Comparison of ENCODE assay signal across 9 cellular contexts in the genomic region with DNA sequence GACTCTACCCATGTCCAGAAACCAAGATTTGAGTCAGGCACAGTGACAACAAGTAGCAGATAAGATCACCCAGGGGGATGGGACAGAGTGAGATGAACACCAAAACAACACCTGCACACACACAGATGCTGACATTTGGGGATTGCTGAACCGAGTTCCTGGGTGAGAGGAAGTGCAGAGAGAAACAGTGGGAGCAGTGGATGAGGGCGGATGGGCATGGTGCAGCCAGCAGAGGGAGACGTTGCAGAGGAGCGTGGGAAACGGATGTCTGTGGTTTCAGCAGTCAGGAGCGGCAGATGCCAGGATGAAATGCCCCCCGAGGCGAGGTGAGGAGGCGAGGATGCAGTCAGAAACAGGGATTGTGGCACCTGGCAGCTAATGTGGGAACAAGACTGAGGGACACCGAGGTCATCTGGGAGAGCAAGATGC.
A peak's percentile ranks its signal among the peaks of the same experiment; 100 is the strongest.
DNase-seq lines count a peak whose midpoint lies in the region; TF ChIP-seq lines count a peak whose summit lies in the region.
"Had no signal": no experiment of that assay in that cellular context is flagged by ENCODE, and none has a peak within 500 bp of the region (broad histone marks: within the 10 kb centered on the region; RNA-seq: fewer than 3 reads in every experiment).

No MANE protein-coding gene starts in this region.

- H3K4me3 Mint-ChIP-seq in endothelial cell (ENCODE audit: unreplicated experiment), result no peak overlapping the region

- H3K9ac ChIP-seq in OCI-LY1 (ENCODE audit: low read length), result no peak overlapping the region; the same call in 1 of the 2 replicates

- H3K9me3 ChIP-seq in A673 (ENCODE audit: low read depth, low read length, poor library complexity, severe bottlenecking) (no peaks in the 10 kb centered on the region), OCI-LY1 (ENCODE audit: low read length) (no peaks in the 10 kb centered on the region), hepatocyte (ENCODE audit: low read depth) (no peaks in the 10 kb centered on the region)

- peaks cover 18% of the 10 kb centered on the region for H3K36me3 Mint-ChIP-seq in endothelial cell (ENCODE audit: low read depth, unreplicated experiment)

- POLR2A ChIA-PET in A673 (lab: Charles Lee; ENCODE audit: low non-redundant PET), result no interaction called here

- no peak overlapping the region for H2AFZ ChIP-seq in OCI-LY1 (ENCODE audit: low read length)
- no peak overlapping the region for H2AFZ ChIP-seq in hepatocyte

- H4K20me1 ChIP-seq in OCI-LY1 (ENCODE audit: insufficient read depth, low read length) (no peaks in the 10 kb centered on the region), hepatocyte (ENCODE audit: insufficient read depth, poor library complexity, severe bottlenecking) (no peaks in the 10 kb centered on the region)

- CTCF ChIA-PET in A673 (lab: Charles Lee), result no interaction called here

- no peaks in the 10 kb centered on the region for H3F3A ChIP-seq in OCI-LY1 (ENCODE audit: insufficient read depth, low read length)

- H3K27ac ChIP-seq in A673 (ENCODE audit: low read depth, low read length, poor library complexity, severe bottlenecking), result no peak overlapping the region
- peak overlapping the region; percentile 43 for H3K27ac ChIP-seq in OCI-LY1 (ENCODE audit: low read depth, low read length, poor library complexity, severe bottlenecking)
- H3K27ac ChIP-seq in hepatocyte, result no peak overlapping the region

- H3K4me2 ChIP-seq in OCI-LY1 (ENCODE audit: low read length) (no peak overlapping the region), hepatocyte (no peak overlapping the region)

- H3K79me2 ChIP-seq in OCI-LY1 (ENCODE audit: insufficient read depth, low read length) (no peaks in the 10 kb centered on the region), hepatocyte (no peaks in the 10 kb centered on the region)

- TF ChIP-seq CTCF in A673 (conservative IDR thresholded peaks at IDR 0.05; ENCODE audit: low read depth, low read length) (peak; percentile 48), GM12872 (IDR thresholded peaks at IDR 0.05; ENCODE audit: insufficient read depth, low read depth, low read length) (peak; percentile 49), OCI-LY1 (IDR thresholded peaks at IDR 0.05; ENCODE audit: low read length) (peak; percentile 44; the same call in 1 of the 2 replicates), endothelial cell (IDR thresholded peaks at IDR 0.05; ENCODE audit: unreplicated experiment) (no peak), hepatocyte (IDR thresholded peaks at IDR 0.05; ENCODE audit: poor library complexity) (no peak)

- H3K4me3 ChIP-seq in A673 (ENCODE audit: low read depth, low read length, poor library complexity, severe bottlenecking) (no peak overlapping the region), OCI-LY1 (ENCODE audit: low read depth, low read length, poor library complexity, severe bottlenecking) (no peak overlapping the region), hepatocyte (no peak overlapping the region)

- H3K36me3 ChIP-seq in A673 (ENCODE audit: insufficient read depth, low read length, poor library complexity, severe bottlenecking) (no peaks in the 10 kb centered on the region), OCI-LY1 (ENCODE audit: insufficient read depth, low read length) (peaks cover 35% of the 10 kb centered on the region), hepatocyte (replicated peaks; ENCODE audit: insufficient read depth, low read depth) (no peaks in the 10 kb centered on the region)

- no peaks in the 10 kb centered on the region for H3K27me3 Mint-ChIP-seq in endothelial cell (ENCODE audit: unreplicated experiment)

- 71% methylated on average over 10 of the region's 10 CpGs for WGBS in hepatocyte (ENCODE audit: low lambda C conversion rate, missing lambda C conversion rate)

- H3K4me1 ChIP-seq in A673 (ENCODE audit: insufficient read depth, low read length, poor library complexity, severe bottlenecking) (no peaks in the 10 kb centered on the region), OCI-LY1 (ENCODE audit: insufficient read depth, low read length, severe bottlenecking) (peaks cover 17% of the 10 kb centered on the region), hepatocyte (ENCODE audit: insufficient read depth) (no peaks in the 10 kb centered on the region)

- no peaks in the 10 kb centered on the region for H3K9me3 Mint-ChIP-seq in endothelial cell (ENCODE audit: unreplicated experiment)

- no peak for DNase-seq in A673 (ENCODE audit: low spot score)
- DNase-seq in endothelial cell (ENCODE audit: low spot score), result peak; percentile 17
- no peak for DNase-seq in hepatocyte (ENCODE audit: low spot score)
- no peak for DNase-seq in SHP77 (lab: John Stamatoyannopoulos, UW)
- no peak for DNase-seq in NK-92 (lab: John Stamatoyannopoulos, UW; ENCODE audit: unreplicated experiment)
- no peak for DNase-seq in hepatic stellate cell (ENCODE audit: low spot score)
- DNase-seq: T1000 had no signal

- H3K9me2 ChIP-seq in OCI-LY1 (ENCODE audit: low read depth, low read length), result no peaks in the 10 kb centered on the region
- H3K9me2 ChIP-seq in hepatocyte (replicated peaks; ENCODE audit: insufficient read depth), result no peaks in the 10 kb centered on the region

- H3K27me3 ChIP-seq in A673 (replicated peaks; ENCODE audit: insufficient read depth, low read depth, low read length, poor library complexity) (no peaks in the 10 kb centered on the region), OCI-LY1 (ENCODE audit: insufficient read depth, low read length) (no peaks in the 10 kb centered on the region), hepatocyte (no peaks in the 10 kb centered on the region)

- H3K27ac Mint-ChIP-seq in endothelial cell (ENCODE audit: unreplicated experiment), result no peak overlapping the region

- intact Hi-C loops in A673 (cut with micrococcal nuclease; ENCODE audit: unreplicated experiment), result no loop called here

- H3K4me1 Mint-ChIP-seq in endothelial cell (ENCODE audit: unreplicated experiment), result peaks cover 7% of the 10 kb centered on the region

- BruUV-seq in A673 (replicated peaks; lab: Mats Ljungman, UMichigan), result no TSS peak

Comparison
In these comparisons a context has a peak if more than half of its experiments do, and no peak if none do; other contexts are left out.
1. CTCF ChIP-seq: peak in A673 (single experiment), GM12872 (single experiment) and OCI-LY1 (single experiment); none in endothelial cell (single experiment) and hepatocyte (single experiment).